8 cellular contexts compared by ENCODE assay signal in the genomic region with DNA sequence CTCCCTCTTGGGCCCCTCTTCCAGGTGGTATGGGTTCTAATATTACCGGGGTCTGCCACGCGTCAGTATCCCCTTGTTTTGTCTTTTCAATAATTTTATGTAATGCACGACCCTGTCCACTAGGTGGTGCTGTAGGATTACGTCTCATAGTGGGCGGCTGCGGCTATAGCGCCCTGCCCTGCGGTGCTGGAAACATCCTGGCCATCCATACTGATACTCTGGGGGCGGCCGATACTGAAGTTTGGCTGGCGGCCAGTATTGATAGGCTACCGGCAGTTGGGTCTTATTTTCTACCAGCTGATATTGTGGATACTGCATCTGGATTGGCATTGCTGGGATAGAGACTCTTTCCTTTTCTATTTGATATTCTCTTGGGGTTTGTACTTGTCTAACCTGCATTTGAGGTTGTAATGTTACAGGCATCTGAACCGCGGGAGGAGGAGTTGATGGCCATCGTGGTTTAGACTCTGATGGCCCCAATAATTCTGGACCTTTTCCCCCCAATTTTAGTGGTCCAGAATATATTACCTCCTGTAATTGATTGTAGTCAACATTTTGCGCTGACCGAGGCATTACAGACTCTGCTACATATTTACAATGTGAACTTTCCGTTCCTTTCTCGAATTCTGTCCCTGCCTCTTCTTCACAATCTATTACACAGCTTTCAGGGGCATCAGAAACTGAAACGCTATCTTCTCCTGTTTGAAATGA. TPM values are rescaled to one million over a fixed set of nuclear protein-coding genes. Genes with fewer than 3 reads are reported as not detected.
DNase-seq lines count a peak whose midpoint lies in the region; ATAC-seq and TF ChIP-seq lines count a peak whose summit lies in the region.

No MANE protein-coding gene starts in this region.

- no peaks in the 10 kb centered on the region for H3K9me3 ChIP-seq in esophagus muscularis mucosa
- H3K9me3 ChIP-seq in thoracic aorta, result no peaks in the 10 kb centered on the region

- peaks cover 47% of the 10 kb centered on the region for H3K4me1 Mint-ChIP-seq in nephron progenitor cell

- ATAC-seq in thoracic aorta (ENCODE audit: insufficient number of reproducible peaks, low FRiP score, low read depth) (no peak), HG02885 (IDR thresholded peaks at IDR 0.05; ENCODE audit: poor library complexity, unreplicated experiment) (no peak)

- H3K4me3 Mint-ChIP-seq in nephron progenitor cell, result no peak overlapping the region

- peaks cover 25% of the 10 kb centered on the region for H3K27me3 Mint-ChIP-seq in nephron progenitor cell (ENCODE audit: low read depth, poor library complexity)

- TF ChIP-seq CTCF in BJ (IDR thresholded peaks at IDR 0.05; ENCODE audit: insufficient read depth, low read depth, low read length) (peak; percentile 78), HFF-Myc (IDR thresholded peaks at IDR 0.05; ENCODE audit: low read depth, low read length, missing control alignments) (peak; percentile 65), esophagus muscularis mucosa (IDR thresholded peaks at IDR 0.05) (peak; percentile 86 to 90 (median 88)), nephron progenitor cell (IDR thresholded peaks at IDR 0.05) (peak; percentile 76), thoracic aorta (IDR thresholded peaks at IDR 0.05) (peak; percentile 88)

- H3K36me3 ChIP-seq in BJ (ENCODE audit: control insufficient read depth, insufficient read depth, low read length), result no peaks in the 10 kb centered on the region
- H3K36me3 ChIP-seq in esophagus muscularis mucosa, result peaks cover 0 to 5% (median 4%) of the 10 kb centered on the region in 4 donors
- H3K36me3 ChIP-seq in thoracic aorta, result no peaks in the 10 kb centered on the region

- intact Hi-C loops in esophagus muscularis mucosa (cut with DNase I), result loop anchor here (2.0 to 5.0 kb wide), 2 partner anchors 164 to 247 kb away; partner anchors contain the start of gene LCN12

- no peak for TF ChIP-seq EP300 in esophagus muscularis mucosa (IDR thresholded peaks at IDR 0.05)

- 25% methylated on average over 21 of the region's 21 CpGs for WGBS in esophagus muscularis mucosa

- no peak for DNase-seq in BJ (ENCODE audit: low read depth)
- DNase-seq in HFF-Myc (ENCODE audit: extremely low read depth, low read depth), result no peak
- DNase-seq in NOMO-1 (lab: John Stamatoyannopoulos, UW; ENCODE audit: unreplicated experiment in 2 of 2), result peak; percentile 76 to 78
- DNase-seq in activated CD8-positive, alpha-beta memory T cell treated with anti-CD3 and anti-CD28 coated beads, Interleukin-2, amount 50 U/mL, for 48 hours, result peak; percentile 86
- no peak for DNase-seq in esophagus muscularis mucosa (ENCODE audit: extremely low spot score)
- peak; percentile 78 for DNase-seq in nephron progenitor cell
- no peak for DNase-seq in thoracic aorta (ENCODE audit: low spot score)

- POLR2A ChIA-PET in BJ (lab: Charles Lee), result no interaction called here

- CTCF ChIA-PET in BJ (lab: Yijun Ruan, JAX), result interaction anchor here (0.7 to 6.8 kb wide), 17 partner anchors 10 to 321 kb away, joined by 3 to 52 read pairs (median 3); partner anchors contain the start of gene SAPCD2

- H3K4me3 ChIP-seq in BJ (ENCODE audit: low read depth, low read length) (no peak overlapping the region), HFF-Myc (replicated peaks; ENCODE audit: low read depth, low read length) (no peak overlapping the region), esophagus muscularis mucosa (no peak overlapping the region), thoracic aorta (no peak overlapping the region)

- H3K27me3 ChIP-seq in BJ (ENCODE audit: control insufficient read depth, insufficient read depth, low read length) (no peaks in the 10 kb centered on the region), esophagus muscularis mucosa (no peaks in the 10 kb centered on the region), thoracic aorta (replicated peaks; ENCODE audit: insufficient read depth) (no peaks in the 10 kb centered on the region)

- H3K27ac ChIP-seq in esophagus muscularis mucosa (replicated peaks in 1 of 4) (no peak overlapping the region), thoracic aorta (no peak overlapping the region)

- H3K9me3 Mint-ChIP-seq in nephron progenitor cell, result no peaks in the 10 kb centered on the region

- peaks cover 22 to 34% (median 32%) of the 10 kb centered on the region in 4 donors for H3K4me1 ChIP-seq in esophagus muscularis mucosa
- H3K4me1 ChIP-seq in thoracic aorta (ENCODE audit: control insufficient read depth in 1 of 2, low read depth in 2 of 2), result peaks cover 2 to 14% of the 10 kb centered on the region in 2 donors

- no peak overlapping the region for H3K27ac Mint-ChIP-seq in nephron progenitor cell

- TF ChIP-seq POLR2A in esophagus muscularis mucosa (IDR thresholded peaks at IDR 0.05; ENCODE audit: low read depth), result no peak

- H3K36me3 Mint-ChIP-seq in nephron progenitor cell (ENCODE audit: low read depth), result no peaks in the 10 kb centered on the region

RNA-seq across cellular contexts. Expression of gene TMEM141, which starts 3.3 kb away (rescaled TPM):
- polyA plus RNA-seq in BJ (2011; rRNA removed), result 51.5 and 62.5 TPM in 2 replicates
- 5.2 and 18.7 TPM in 2 replicates for polyA minus RNA-seq in BJ (2011; rRNA and poly(A)+ RNA removed)
- 10 to 100 TPM; 27.9 to 48.7 (median 31.5) TPM for total RNA-seq in esophagus muscularis mucosa
- total RNA-seq in thoracic aorta, result 10 to 100 TPM; 12.8 to 37.8 TPM

RNA-seq across cellular contexts. Expression of gene CCDC183, which starts 8.3 kb away (rescaled TPM):
- 0.20 and 0.33 TPM in 2 replicates for polyA plus RNA-seq in BJ (2011; rRNA removed)
- polyA minus RNA-seq in BJ (2011; rRNA and poly(A)+ RNA removed), result not detected in 2 replicates
- total RNA-seq in esophagus muscularis mucosa, result 1 to 10 TPM in 2 of 4 donors, under 1 TPM in 2; 0.33 to 2.5 (median 1.4) TPM
- under 1 TPM; 0.68 to 0.71 TPM for total RNA-seq in thoracic aorta

RNA-seq across cellular contexts. Expression of gene RABL6, which starts 19.9 kb away (rescaled TPM):
- 36.7 and 60.2 TPM in 2 replicates for polyA plus RNA-seq in BJ (2011; rRNA removed)
- polyA minus RNA-seq in BJ (2011; rRNA and poly(A)+ RNA removed), result 39.4 and 49.5 TPM in 2 replicates
- total RNA-seq in esophagus muscularis mucosa (100 to 1,000 TPM in 1 of 4 donors, 10 to 100 TPM in 3; 56.3 to 110 (median 83.0) TPM), thoracic aorta (10 to 100 TPM; 61.7 to 86.2 TPM)

RNA-seq across cellular contexts. Expression of gene LCN15, which starts 23.5 kb away (rescaled TPM):
- polyA plus RNA-seq in BJ (2011; rRNA removed), result not detected in 2 replicates
- polyA minus RNA-seq in BJ (2011; rRNA and poly(A)+ RNA removed), result not detected in 2 replicates
- total RNA-seq in esophagus muscularis mucosa (not detected), thoracic aorta (not detected)

RNA-seq across cellular contexts. Expression of gene LCN8, which starts 29.8 kb away (rescaled TPM):
- polyA plus RNA-seq in BJ (2011; rRNA removed), result not detected in 2 replicates
- polyA minus RNA-seq in BJ (2011; rRNA and poly(A)+ RNA removed), result not detected in 2 replicates
- not detected for total RNA-seq in esophagus muscularis mucosa
- not detected for total RNA-seq in thoracic aorta

Comparison
In these comparisons a context has a peak if more than half of its experiments do, and no peak if none do; other contexts are left out.
1. DNase-seq: peak in NOMO-1 (2 of 2), activated CD8-positive, alpha-beta memory T cell treated with anti-CD3 and anti-CD28 coated beads, Interleukin-2, amount 50 U/mL, for 48 hours (single experiment) and nephron progenitor cell (single experiment); none in BJ (single experiment), HFF-Myc (single experiment), esophagus muscularis mucosa (single experiment) and thoracic aorta (single experiment).
2. Peak in every context shown above with its lines, with median percentiles within 50 percentile points of each other: CTCF ChIP-seq.